14 cellular contexts compared by ENCODE assay signal in the genomic region with DNA sequence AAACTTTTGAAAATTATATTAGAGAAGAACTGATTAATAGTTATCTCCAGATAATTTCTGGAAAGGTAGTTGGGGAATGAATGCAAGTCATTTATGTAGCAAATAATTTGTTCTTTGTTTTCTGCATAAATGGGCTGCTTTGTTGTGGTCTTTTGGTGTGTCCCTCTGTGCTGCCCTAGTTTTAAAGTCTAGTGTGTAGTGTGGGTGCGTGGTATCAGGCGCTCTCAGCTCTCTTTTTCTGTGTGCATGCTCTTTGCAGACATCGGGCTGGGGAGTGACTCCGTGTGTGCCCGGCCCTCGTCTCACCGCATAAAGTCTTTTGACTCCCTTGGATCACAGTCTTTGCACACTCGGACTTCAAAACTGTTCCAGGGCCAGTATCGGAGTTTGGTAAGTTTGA.
DNase-seq lines count a peak whose midpoint lies in the region; ATAC-seq lines count a peak whose summit lies in the region.
"Had no signal": no experiment of that assay in that cellular context is flagged by ENCODE, and none has a peak within 500 bp of the region (broad histone marks: within the 10 kb centered on the region; RNA-seq: fewer than 3 reads in every experiment).

No MANE protein-coding gene starts in this region.

- DNase-seq in CD4-positive, CD25-positive, alpha-beta regulatory T cell = no peak
- DNase-seq in head of caudate nucleus (peak in 32 of 42 donors; percentile 46 to 83 (median 62)), sciatic nerve (ENCODE audit: low spot score) (no peak), NCI-H2196 (lab: John Stamatoyannopoulos, UW; ENCODE audit: unreplicated experiment) (no peak), cardiac septum (ENCODE audit: low spot score) (no peak)
- DNase-seq: activated CD4-positive, alpha-beta T cell treated with anti-CD3 and anti-CD28 coated beads for 36 hours; amniotic stem cell; BE2C; effector memory CD4-positive, alpha-beta T cell; NCI-H146; NCI-H524 treated with DMSO at 0.1 percent for 48 hours had no signal

- peaks cover 12% of the 10 kb centered on the region for H3K36me3 ChIP-seq in CD4-positive, CD25-positive, alpha-beta regulatory T cell (ENCODE audit: control insufficient read depth, insufficient read depth, low read length)
- H3K36me3 ChIP-seq: BE2C had no signal

- no peak overlapping the region for H3K4me3 Mint-ChIP-seq in CD4-positive, CD25-positive, alpha-beta regulatory T cell
- H3K4me3 Mint-ChIP-seq: activated CD4-positive, alpha-beta T cell treated with anti-CD3 and anti-CD28 coated beads for 36 hours had no signal

- peaks cover 12% of the 10 kb centered on the region for H3K36me3 Mint-ChIP-seq in CD4-positive, CD25-positive, alpha-beta regulatory T cell

- no peaks in the 10 kb centered on the region for H3K9me3 ChIP-seq in CD4-positive, CD25-positive, alpha-beta regulatory T cell (ENCODE audit: control insufficient read depth in 2 of 2, low read length in 2 of 2)
- H3K9me3 ChIP-seq: BE2C had no signal

- H3K27me3 Mint-ChIP-seq in CD4-positive, CD25-positive, alpha-beta regulatory T cell = no peaks in the 10 kb centered on the region
- H3K27me3 Mint-ChIP-seq: activated CD4-positive, alpha-beta T cell treated with anti-CD3 and anti-CD28 coated beads for 36 hours had no signal

- no peaks in the 10 kb centered on the region for H3K9me3 Mint-ChIP-seq in CD4-positive, CD25-positive, alpha-beta regulatory T cell

- no peaks in the 10 kb centered on the region for H3K27me3 ChIP-seq in CD4-positive, CD25-positive, alpha-beta regulatory T cell (ENCODE audit: control insufficient read depth, insufficient read depth, low read length)
- H3K27me3 ChIP-seq: BE2C had no signal

- no peak overlapping the region for H3K27ac ChIP-seq in CD4-positive, CD25-positive, alpha-beta regulatory T cell (ENCODE audit: insufficient read depth, low read length, poor library complexity, severe bottlenecking)
- H3K27ac ChIP-seq in angular gyrus (ENCODE audit: low read depth, low read length) = peak overlapping the region; percentile 80

- H3K4me3 ChIP-seq in CD4-positive, CD25-positive, alpha-beta regulatory T cell (ENCODE audit: low read depth, low read length) = no peak overlapping the region

- peaks cover 17 to 66% (median 36%) of the 10 kb centered on the region in 4 donors for H3K4me1 Mint-ChIP-seq in CD4-positive, CD25-positive, alpha-beta regulatory T cell

- no peaks in the 10 kb centered on the region for H3K4me1 ChIP-seq in CD4-positive, CD25-positive, alpha-beta regulatory T cell (ENCODE audit: control insufficient read depth, insufficient read depth, low read length, poor library complexity, severe bottlenecking)

- ATAC-seq in CD4-positive, CD25-positive, alpha-beta regulatory T cell (ENCODE audit: low read depth in 2 of 2) = no peak
- ATAC-seq in sciatic nerve = peak; percentile 41
- no peak for ATAC-seq in GM19351 (IDR thresholded peaks at IDR 0.05; ENCODE audit: unreplicated experiment)
- ATAC-seq in GM18520 (IDR thresholded peaks at IDR 0.05; ENCODE audit: unreplicated experiment) = no peak
- ATAC-seq: activated CD4-positive, alpha-beta T cell treated with anti-CD3 and anti-CD28 coated beads for 36 hours had no signal

- peak overlapping the region in 2 of 3 donors; percentile 35 to 73 for H3K27ac Mint-ChIP-seq in CD4-positive, CD25-positive, alpha-beta regulatory T cell
- H3K27ac Mint-ChIP-seq: activated CD4-positive, alpha-beta T cell treated with anti-CD3 and anti-CD28 coated beads for 36 hours had no signal

- intact Hi-C loops in head of caudate nucleus (cut with DNase I) (no loop called here), sciatic nerve (cut with DNase I) (no loop called here), cardiac septum (cut with DNase I) (no loop called here)

Comparison
In these comparisons a context has a peak if more than half of its experiments do, and no peak if none do; other contexts are left out.
1. DNase-seq: peak in head of caudate nucleus (32 of 42); none in CD4-positive, CD25-positive, alpha-beta regulatory T cell (0 of 3), sciatic nerve (single experiment), NCI-H2196 (single experiment) and cardiac septum (single experiment).